4 cellular contexts compared by ENCODE assay signal in genomic region chr10:5271526-5271925, GRCh38.
TF ChIP-seq lines count a peak whose summit lies in the region.

No MANE protein-coding gene starts in this region.

TF ChIP-seq in A549, 52 proteins besides CTCF, POLR2A, EP300 and RAD21 (continued from another document and continues in another):
- TF ChIP-seq, protein P1, sequence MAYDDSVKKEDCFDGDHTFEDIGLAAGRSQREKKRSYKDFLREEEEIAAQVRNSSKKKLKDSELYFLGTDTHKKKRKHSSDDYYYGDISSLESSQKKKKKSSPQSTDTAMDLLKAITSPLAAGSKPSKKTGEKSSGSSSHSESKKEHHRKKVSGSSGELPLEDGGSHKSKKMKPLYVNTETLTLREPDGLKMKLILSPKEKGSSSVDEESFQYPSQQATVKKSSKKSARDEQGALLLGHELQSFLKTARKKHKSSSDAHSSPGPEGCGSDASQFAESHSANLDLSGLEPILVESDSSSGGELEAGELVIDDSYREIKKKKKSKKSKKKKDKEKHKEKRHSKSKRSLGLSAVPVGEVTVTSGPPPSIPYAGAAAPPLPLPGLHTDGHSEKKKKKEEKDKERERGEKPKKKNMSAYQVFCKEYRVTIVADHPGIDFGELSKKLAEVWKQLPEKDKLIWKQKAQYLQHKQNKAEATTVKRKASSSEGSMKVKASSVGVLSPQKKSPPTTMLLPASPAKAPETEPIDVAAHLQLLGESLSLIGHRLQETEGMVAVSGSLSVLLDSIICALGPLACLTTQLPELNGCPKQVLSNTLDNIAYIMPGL (CRISPR knock-in tag; IDR thresholded peaks at IDR 0.05; ENCODE audit: borderline replicate concordance) = no peak
- no peak for TF ChIP-seq JUN (IDR thresholded peaks at IDR 0.05)
- TF ChIP-seq, protein P2, sequence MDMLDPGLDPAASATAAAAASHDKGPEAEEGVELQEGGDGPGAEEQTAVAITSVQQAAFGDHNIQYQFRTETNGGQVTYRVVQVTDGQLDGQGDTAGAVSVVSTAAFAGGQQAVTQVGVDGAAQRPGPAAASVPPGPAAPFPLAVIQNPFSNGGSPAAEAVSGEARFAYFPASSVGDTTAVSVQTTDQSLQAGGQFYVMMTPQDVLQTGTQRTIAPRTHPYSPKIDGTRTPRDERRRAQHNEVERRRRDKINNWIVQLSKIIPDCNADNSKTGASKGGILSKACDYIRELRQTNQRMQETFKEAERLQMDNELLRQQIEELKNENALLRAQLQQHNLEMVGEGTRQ (IDR thresholded peaks at IDR 0.05) = no peak
- TF ChIP-seq HOXB5 (CRISPR knock-in tag; IDR thresholded peaks at IDR 0.05) = no peak
- no peak for TF ChIP-seq FOXS1 (CRISPR knock-in tag; IDR thresholded peaks at IDR 0.05)
- no peak for TF ChIP-seq MYC (IDR thresholded peaks at IDR 0.05; ENCODE audit: borderline replicate concordance, low read length)
- no peak for TF ChIP-seq ZC3H11A (IDR thresholded peaks at IDR 0.05)
- TF ChIP-seq, protein P3, sequence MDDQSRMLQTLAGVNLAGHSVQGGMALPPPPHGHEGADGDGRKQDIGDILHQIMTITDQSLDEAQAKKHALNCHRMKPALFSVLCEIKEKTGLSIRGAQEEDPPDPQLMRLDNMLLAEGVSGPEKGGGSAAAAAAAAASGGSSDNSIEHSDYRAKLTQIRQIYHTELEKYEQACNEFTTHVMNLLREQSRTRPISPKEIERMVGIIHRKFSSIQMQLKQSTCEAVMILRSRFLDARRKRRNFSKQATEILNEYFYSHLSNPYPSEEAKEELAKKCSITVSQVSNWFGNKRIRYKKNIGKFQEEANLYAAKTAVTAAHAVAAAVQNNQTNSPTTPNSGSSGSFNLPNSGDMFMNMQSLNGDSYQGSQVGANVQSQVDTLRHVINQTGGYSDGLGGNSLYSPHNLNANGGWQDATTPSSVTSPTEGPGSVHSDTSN (IDR thresholded peaks at IDR 0.05) = no peak
- no peak for TF ChIP-seq JUNB (IDR thresholded peaks at IDR 0.05)
- TF ChIP-seq, protein P4, sequence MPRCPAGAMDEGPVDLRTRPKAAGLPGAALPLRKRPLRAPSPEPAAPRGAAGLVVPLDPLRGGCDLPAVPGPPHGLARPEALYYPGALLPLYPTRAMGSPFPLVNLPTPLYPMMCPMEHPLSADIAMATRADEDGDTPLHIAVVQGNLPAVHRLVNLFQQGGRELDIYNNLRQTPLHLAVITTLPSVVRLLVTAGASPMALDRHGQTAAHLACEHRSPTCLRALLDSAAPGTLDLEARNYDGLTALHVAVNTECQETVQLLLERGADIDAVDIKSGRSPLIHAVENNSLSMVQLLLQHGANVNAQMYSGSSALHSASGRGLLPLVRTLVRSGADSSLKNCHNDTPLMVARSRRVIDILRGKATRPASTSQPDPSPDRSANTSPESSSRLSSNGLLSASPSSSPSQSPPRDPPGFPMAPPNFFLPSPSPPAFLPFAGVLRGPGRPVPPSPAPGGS (IDR thresholded peaks at IDR 0.05) = no peak
- no peak for TF ChIP-seq RFX5 (IDR thresholded peaks at IDR 0.05)

TF ChIP-seq in GM23338, 12 proteins besides CTCF, POLR2A, EP300 and RAD21 (continued from another document and continues in another):
- TF ChIP-seq, protein P5, sequence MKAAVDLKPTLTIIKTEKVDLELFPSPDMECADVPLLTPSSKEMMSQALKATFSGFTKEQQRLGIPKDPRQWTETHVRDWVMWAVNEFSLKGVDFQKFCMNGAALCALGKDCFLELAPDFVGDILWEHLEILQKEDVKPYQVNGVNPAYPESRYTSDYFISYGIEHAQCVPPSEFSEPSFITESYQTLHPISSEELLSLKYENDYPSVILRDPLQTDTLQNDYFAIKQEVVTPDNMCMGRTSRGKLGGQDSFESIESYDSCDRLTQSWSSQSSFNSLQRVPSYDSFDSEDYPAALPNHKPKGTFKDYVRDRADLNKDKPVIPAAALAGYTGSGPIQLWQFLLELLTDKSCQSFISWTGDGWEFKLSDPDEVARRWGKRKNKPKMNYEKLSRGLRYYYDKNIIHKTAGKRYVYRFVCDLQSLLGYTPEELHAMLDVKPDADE (IDR thresholded peaks at IDR 0.05) = no peak
- TF ChIP-seq JUNB (IDR thresholded peaks at IDR 0.05; ENCODE audit: unreplicated experiment) (no peak), POLR2AphosphoS5 (IDR thresholded peaks at IDR 0.05; ENCODE audit: low read depth) (no peak), ZNF114 (CRISPR knock-in tag; IDR thresholded peaks at IDR 0.05) (no peak), EZH2 (IDR thresholded peaks at IDR 0.05; ENCODE audit: low read depth, unreplicated experiment) (no peak), CREB1 (CRISPR knock-in tag; IDR thresholded peaks at IDR 0.05; ENCODE audit: low read depth) (no peak), NANOG (IDR thresholded peaks at IDR 0.05; ENCODE audit: borderline replicate concordance) (no peak), STAT1 (IDR thresholded peaks at IDR 0.05; ENCODE audit: unreplicated experiment) (no peak)

TF ChIP-seq in HepG2, 621 proteins besides CTCF, POLR2A, EP300 and RAD21 (continued from another document):
- TF ChIP-seq SNAPC2 (CRISPR knock-in tag; IDR thresholded peaks at IDR 0.05) (no peak), PCBP1 (IDR thresholded peaks at IDR 0.05; ENCODE audit: borderline replicate concordance, low read depth, low read length) (no peak), RFX1 (IDR thresholded peaks at IDR 0.05) (no peak), ZNF83 (CRISPR knock-in tag; IDR thresholded peaks at IDR 0.05; ENCODE audit: borderline replicate concordance) (no peak)
- TF ChIP-seq, protein P6, sequence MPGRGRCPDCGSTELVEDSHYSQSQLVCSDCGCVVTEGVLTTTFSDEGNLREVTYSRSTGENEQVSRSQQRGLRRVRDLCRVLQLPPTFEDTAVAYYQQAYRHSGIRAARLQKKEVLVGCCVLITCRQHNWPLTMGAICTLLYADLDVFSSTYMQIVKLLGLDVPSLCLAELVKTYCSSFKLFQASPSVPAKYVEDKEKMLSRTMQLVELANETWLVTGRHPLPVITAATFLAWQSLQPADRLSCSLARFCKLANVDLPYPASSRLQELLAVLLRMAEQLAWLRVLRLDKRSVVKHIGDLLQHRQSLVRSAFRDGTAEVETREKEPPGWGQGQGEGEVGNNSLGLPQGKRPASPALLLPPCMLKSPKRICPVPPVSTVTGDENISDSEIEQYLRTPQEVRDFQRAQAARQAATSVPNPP (CRISPR knock-in tag; IDR thresholded peaks at IDR 0.05) = no peak

TF ChIP-seq in SK-N-SH, 30 proteins besides CTCF, POLR2A, EP300 and RAD21 (continued from another document):
- TF ChIP-seq GABPA (IDR thresholded peaks at IDR 0.05; ENCODE audit: low read depth) (no peak), FOXJ3 (CRISPR knock-in tag; IDR thresholded peaks at IDR 0.05) (no peak), SMC3 (IDR thresholded peaks at IDR 0.05; ENCODE audit: low read depth, low read length) (no peak), NRF1 (IDR thresholded peaks at IDR 0.05; ENCODE audit: low read depth, low read length) (no peak), FOXM1 (IDR thresholded peaks at IDR 0.05; ENCODE audit: low read depth) (no peak), TCF12 (IDR thresholded peaks at IDR 0.05) (no peak)
- TF ChIP-seq, protein P7, sequence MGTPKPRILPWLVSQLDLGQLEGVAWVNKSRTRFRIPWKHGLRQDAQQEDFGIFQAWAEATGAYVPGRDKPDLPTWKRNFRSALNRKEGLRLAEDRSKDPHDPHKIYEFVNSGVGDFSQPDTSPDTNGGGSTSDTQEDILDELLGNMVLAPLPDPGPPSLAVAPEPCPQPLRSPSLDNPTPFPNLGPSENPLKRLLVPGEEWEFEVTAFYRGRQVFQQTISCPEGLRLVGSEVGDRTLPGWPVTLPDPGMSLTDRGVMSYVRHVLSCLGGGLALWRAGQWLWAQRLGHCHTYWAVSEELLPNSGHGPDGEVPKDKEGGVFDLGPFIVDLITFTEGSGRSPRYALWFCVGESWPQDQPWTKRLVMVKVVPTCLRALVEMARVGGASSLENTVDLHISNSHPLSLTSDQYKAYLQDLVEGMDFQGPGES (IDR thresholded peaks at IDR 0.05; ENCODE audit: low read depth, low read length) = no peak
